18 cellular contexts compared by ENCODE assay signal in genomic region chr7:47506716-47507354, GRCh38.
DNase-seq lines count a peak whose midpoint lies in the region; ATAC-seq and TF ChIP-seq lines count a peak whose summit lies in the region.
"Had no signal": no experiment of that assay in that cellular context is flagged by ENCODE, and none has a peak within 500 bp of the region (broad histone marks: within the 10 kb centered on the region; RNA-seq: fewer than 3 reads in every experiment).

No MANE protein-coding gene starts in this region.

- peaks cover 78% of the 10 kb centered on the region for H3K79me2 ChIP-seq in smooth muscle cell (ENCODE audit: low read depth)

- H4K91ac ChIP-seq in IMR-90 (ENCODE audit: insufficient read depth, low read depth, low read length) (peak overlapping the region; percentile 52), mesenchymal stem cell (ENCODE audit: low read length) (peak overlapping the region; percentile 70)

- H2BK120ac ChIP-seq in IMR-90 (ENCODE audit: low read depth, low read length) = peak overlapping the region; percentile 50; the same call in 1 of the 2 replicates
- H2BK120ac ChIP-seq in mesenchymal stem cell (ENCODE audit: low read depth, low read length) = peak overlapping the region; percentile 35

- no peak for TF ChIP-seq POLR2A in IMR-90 (IDR thresholded peaks at IDR 0.05; ENCODE audit: low read depth, low read length)

- H2BK15ac ChIP-seq in IMR-90 (ENCODE audit: low read depth, low read length) = peak overlapping the region; percentile 68; the same call in 1 of the 3 replicates
- no peak overlapping the region for H2BK15ac ChIP-seq in mesenchymal stem cell (ENCODE audit: low read depth, poor library complexity, severe bottlenecking)

- peak overlapping the region; percentile 37; the same call in 1 of the 2 replicates for H4K5ac ChIP-seq in IMR-90 (ENCODE audit: low read depth, low read length)

- POLR2A ChIA-PET in IMR-90 (lab: Charles Lee; ENCODE audit: unreplicated experiment) = no interaction called here
- POLR2A ChIA-PET in naive thymus-derived CD4-positive, alpha-beta T cell (lab: Charles Lee) = no interaction called here

- H3K9ac ChIP-seq in IMR-90 (ENCODE audit: low read depth, low read length) (no peak overlapping the region), mesenchymal stem cell (ENCODE audit: low read length) (no peak overlapping the region), smooth muscle cell (ENCODE audit: low read depth) (peak overlapping the region; percentile 52)
- H3K9ac ChIP-seq: BLaER1 had no signal

- no peak overlapping the region for H3K27ac Mint-ChIP-seq in naive thymus-derived CD4-positive, alpha-beta T cell
- H3K27ac Mint-ChIP-seq: HFFc6; natural killer cell treated with Interleukin-12 subunit alpha and Interleukin-12 subunit beta and Interleukin-15 and Interleukin-18, amount 100 ng/mL, for 72 hours had no signal

- H2BK5ac ChIP-seq in IMR-90 (ENCODE audit: low read depth, low read length, poor library complexity, severe bottlenecking) (no peak overlapping the region), mesenchymal stem cell (ENCODE audit: low read depth, low read length, poor library complexity, severe bottlenecking) (no peak overlapping the region)

- H3K4me3 Mint-ChIP-seq in naive thymus-derived CD4-positive, alpha-beta T cell = no peak overlapping the region
- H3K4me3 Mint-ChIP-seq: HFFc6; natural killer cell treated with Interleukin-12 subunit alpha and Interleukin-12 subunit beta and Interleukin-15 and Interleukin-18, amount 100 ng/mL, for 72 hours had no signal

- DNase-seq in IMR-90 = peak; percentile 59
- peak; percentile 76 for DNase-seq in astrocyte of the spinal cord (ENCODE audit: low read depth, low spot score)
- DNase-seq in mesenchymal stem cell = no peak
- DNase-seq in smooth muscle cell (lab: John Stamatoyannopoulos, UW; ENCODE audit: unreplicated experiment) = no peak
- no peak for DNase-seq in naive thymus-derived CD4-positive, alpha-beta T cell
- DNase-seq in NCI-H446 treated with DMSO at 0.1 percent for 48 hours (lab: John Stamatoyannopoulos, UW) = no peak
- DNase-seq: activated naive CD4-positive, alpha-beta T cell; cerebellar nuclear complex; HFFc6; left colon; NCI-H1436; NCI-H524 had no signal

- no peaks in the 10 kb centered on the region for H3K9me3 Mint-ChIP-seq in naive thymus-derived CD4-positive, alpha-beta T cell
- H3K9me3 Mint-ChIP-seq: HFFc6; natural killer cell treated with Interleukin-12 subunit alpha and Interleukin-12 subunit beta and Interleukin-15 and Interleukin-18, amount 100 ng/mL, for 72 hours had no signal

- H3K18ac ChIP-seq in IMR-90 (ENCODE audit: low read depth, low read length) (peak overlapping the region; percentile 63), mesenchymal stem cell (ENCODE audit: low read depth in 1 of 2, low read length in 2 of 2) (peak overlapping the region; percentile 46 to 76)

- H3K79me1 ChIP-seq in IMR-90 (ENCODE audit: low read depth in 1 of 2, low read length in 2 of 2) (peaks cover 54 to 98% of the 10 kb centered on the region in 2 experiments), mesenchymal stem cell (replicated peaks; ENCODE audit: low read length, poor library complexity, severe bottlenecking) (peaks cover 57% of the 10 kb centered on the region)

- 100% methylated on average over 4 of the region's 10 CpGs; no CpG with 5 or more reads in 1 of the 2 experiments for WGBS in IMR-90 (ENCODE audit: extremely low coverage in 2 of 2, insufficient read length in 1 of 2), 2 experiments
- WGBS in mesenchymal stem cell = 86% methylated on average over 9 of the region's 10 CpGs
- WGBS in smooth muscle cell (ENCODE audit: low lambda C conversion rate) = 69% methylated on average over 10 of the region's 10 CpGs

- H4K8ac ChIP-seq in IMR-90 (ENCODE audit: low read depth in 2 of 2, low read length in 2 of 2) (peak overlapping the region in 1 of 2 experiments; percentile 28; a peak in 1 of 4 replicates), mesenchymal stem cell (ENCODE audit: low read length) (peak overlapping the region; percentile 62)

- H2AK5ac ChIP-seq in IMR-90 (ENCODE audit: low read depth, low read length) = peak overlapping the region; percentile 37; the same call in 1 of the 2 replicates
- H2AK5ac ChIP-seq in mesenchymal stem cell (ENCODE audit: low read length, severe bottlenecking) = peak overlapping the region; percentile 82

- no peak for TF ChIP-seq CTCF in IMR-90 (conservative IDR thresholded peaks at IDR 0.05; ENCODE audit: low read depth, low read length)
- TF ChIP-seq CTCF in astrocyte of the spinal cord (IDR thresholded peaks at IDR 0.05; ENCODE audit: low read depth, low read length) = no peak
- TF ChIP-seq CTCF in smooth muscle cell (IDR thresholded peaks at IDR 0.05; ENCODE audit: borderline replicate concordance, insufficient read depth, poor library complexity, severe bottlenecking) = no peak

- H3K36me3 ChIP-seq in IMR-90 (ENCODE audit: control insufficient read depth, insufficient read depth, low read length) (peaks cover 37% of the 10 kb centered on the region), mesenchymal stem cell (ENCODE audit: control insufficient read depth in 1 of 2, insufficient read depth in 2 of 2, low read depth in 1 of 2, low read length in 2 of 2) (peaks cover 0 to 56% of the 10 kb centered on the region in 2 experiments), smooth muscle cell (ENCODE audit: low read depth) (no peaks in the 10 kb centered on the region)
- no peaks in the 10 kb centered on the region for H3K36me3 ChIP-seq in naive thymus-derived CD4-positive, alpha-beta T cell (ENCODE audit: control insufficient read depth in 2 of 3, insufficient read depth in 3 of 3, low read length in 3 of 3)

- H3K27ac ChIP-seq in IMR-90 (ENCODE audit: insufficient read depth, low read length) (no peak overlapping the region), mesenchymal stem cell (ENCODE audit: low read length, poor library complexity, severe bottlenecking) (peak overlapping the region; percentile 16), smooth muscle cell (ENCODE audit: low read depth) (peak overlapping the region; percentile 84)
- no peak overlapping the region for H3K27ac ChIP-seq in naive thymus-derived CD4-positive, alpha-beta T cell (ENCODE audit: low read depth, low read length)
- H3K27ac ChIP-seq: BLaER1, epithelial cell of prostate had no signal

- no TSS peak for BruUV-seq in IMR-90 (replicated peaks; lab: Mats Ljungman, UMichigan)

- H3K56ac ChIP-seq in IMR-90 (ENCODE audit: extremely low read depth, insufficient read depth, low read length) = no peak overlapping the region; the same call in 1 of the 2 replicates

- in situ Hi-C loops in IMR-90 (cut with MboI; ENCODE audit: low sequenced_read_pairs) = no loop called here
- in situ Hi-C loops in astrocyte of the spinal cord (cut with HindIII; ENCODE audit: low sequenced_read_pairs) = no loop called here

- no peak overlapping the region for H3K4me3 ChIP-seq in IMR-90 (ENCODE audit: insufficient read depth, low read depth, low read length)
- no peak overlapping the region for H3K4me3 ChIP-seq in astrocyte of the spinal cord (ENCODE audit: low read depth, low read length)
- H3K4me3 ChIP-seq in mesenchymal stem cell (ENCODE audit: insufficient read depth in 1 of 2, low read depth in 1 of 2, low read length in 2 of 2) = no peak overlapping the region
- H3K4me3 ChIP-seq in smooth muscle cell = no peak overlapping the region
- H3K4me3 ChIP-seq in naive thymus-derived CD4-positive, alpha-beta T cell (ENCODE audit: low read length) = no peak overlapping the region
- H3K4me3 ChIP-seq: BLaER1, heart left ventricle had no signal

- no peaks in the 10 kb centered on the region for H3K9me3 ChIP-seq in IMR-90 (ENCODE audit: control insufficient read depth, insufficient read depth, low read length)
- no peaks in the 10 kb centered on the region for H3K9me3 ChIP-seq in mesenchymal stem cell (ENCODE audit: control insufficient read depth, low read length)
- no peaks in the 10 kb centered on the region for H3K9me3 ChIP-seq in smooth muscle cell (replicated peaks; ENCODE audit: low read depth)
- H3K9me3 ChIP-seq in naive thymus-derived CD4-positive, alpha-beta T cell (ENCODE audit: control insufficient read depth in 2 of 3, low read length in 3 of 3) = no peaks in the 10 kb centered on the region

- intact Hi-C loops in IMR-90 (cut with micrococcal nuclease) = no loop called here
- intact Hi-C loops in naive thymus-derived CD4-positive, alpha-beta T cell (cut with micrococcal nuclease) = no loop called here

- H3K14ac ChIP-seq in IMR-90 (replicated peaks; ENCODE audit: low read depth, low read length) (peak overlapping the region; percentile 54; the same call in 1 of the 2 replicates), mesenchymal stem cell (ENCODE audit: low read length in 2 of 2) (no peak overlapping the region)

- peaks cover 69% of the 10 kb centered on the region for H3K9me1 ChIP-seq in IMR-90 (ENCODE audit: insufficient read depth, low read length)

- H2AFZ ChIP-seq in IMR-90 (replicated peaks; ENCODE audit: low read length, poor library complexity) (no peak overlapping the region), mesenchymal stem cell (ENCODE audit: low read depth, low read length) (no peak overlapping the region), smooth muscle cell (ENCODE audit: low read depth) (no peak overlapping the region)

- H3K4me1 ChIP-seq in IMR-90 (ENCODE audit: control insufficient read depth, insufficient read depth, low read length) (peaks cover 43% of the 10 kb centered on the region), mesenchymal stem cell (ENCODE audit: control insufficient read depth, insufficient read depth, low read depth, low read length) (peaks cover 39% of the 10 kb centered on the region), smooth muscle cell (ENCODE audit: low read depth) (peaks cover 51% of the 10 kb centered on the region)
- H3K4me1 ChIP-seq in naive thymus-derived CD4-positive, alpha-beta T cell (ENCODE audit: control insufficient read depth in 2 of 2, insufficient read depth in 2 of 2, low read length in 2 of 2) = no peaks in the 10 kb centered on the region

- H2AK9ac ChIP-seq in IMR-90 (replicated peaks; ENCODE audit: low read depth, low read length, poor library complexity) = peak overlapping the region; percentile 2

- ATAC-seq in IMR-90 (ENCODE audit: low read depth) = no peak
- no peak for ATAC-seq in naive thymus-derived CD4-positive, alpha-beta T cell
- no peak for ATAC-seq in GM21390 (IDR thresholded peaks at IDR 0.05; ENCODE audit: unreplicated experiment)
- no peak for ATAC-seq in GM19351 (IDR thresholded peaks at IDR 0.05; ENCODE audit: unreplicated experiment)
- ATAC-seq: left colon; natural killer cell treated with Interleukin-12 subunit alpha and Interleukin-12 subunit beta and Interleukin-15 and Interleukin-18, amount 100 ng/mL, for 72 hours had no signal

- H3K23ac ChIP-seq in IMR-90 (ENCODE audit: low read depth, low read length) = peak overlapping the region; percentile 74; the same call in 1 of the 2 replicates
- peak overlapping the region in 1 of 2 experiments; percentile 9 for H3K23ac ChIP-seq in mesenchymal stem cell (ENCODE audit: low read length in 2 of 2)

- H4K20me1 ChIP-seq in IMR-90 (ENCODE audit: insufficient read depth, low read length) = peaks cover 33% of the 10 kb centered on the region
- H4K20me1 ChIP-seq in smooth muscle cell (ENCODE audit: low read depth) = no peaks in the 10 kb centered on the region

- H2BK12ac ChIP-seq in mesenchymal stem cell (ENCODE audit: low read length in 2 of 2) = peak overlapping the region in 1 of 2 experiments; percentile 22

- H2BK20ac ChIP-seq in IMR-90 (ENCODE audit: low read depth, low read length) = no peak overlapping the region; the same call in 1 of the 2 replicates

- TF ChIP-seq RAD21 in IMR-90 (IDR thresholded peaks at IDR 0.05; ENCODE audit: low read length) = no peak

- H3K27me3 ChIP-seq in IMR-90 (ENCODE audit: control insufficient read depth, insufficient read depth, low read length) (no peaks in the 10 kb centered on the region), mesenchymal stem cell (ENCODE audit: control insufficient read depth in 1 of 2, insufficient read depth in 1 of 2, low read length in 2 of 2) (peaks cover 0 to 6% of the 10 kb centered on the region in 2 experiments), smooth muscle cell (ENCODE audit: low read depth) (no peaks in the 10 kb centered on the region)
- no peaks in the 10 kb centered on the region for H3K27me3 ChIP-seq in naive thymus-derived CD4-positive, alpha-beta T cell (ENCODE audit: control insufficient read depth in 2 of 2, insufficient read depth in 2 of 2, low read length in 2 of 2)
- H3K27me3 ChIP-seq: BLaER1, heart left ventricle had no signal

- H3K4me2 ChIP-seq in IMR-90 (ENCODE audit: low read depth, low read length) (no peak overlapping the region), mesenchymal stem cell (ENCODE audit: low read length, poor library complexity, severe bottlenecking) (no peak overlapping the region), smooth muscle cell (peak overlapping the region; percentile 64)
- H3K4me2 ChIP-seq: BLaER1 had no signal

- CTCF ChIA-PET in IMR-90 (lab: Yijun Ruan, JAX) = no interaction called here
- CTCF ChIA-PET in naive thymus-derived CD4-positive, alpha-beta T cell (lab: Charles Lee) = interaction anchor here (0.7 kb wide), 1 partner anchor 10 kb away, joined by 4 read pairs; no protein-coding TSS in a partner anchor

- H3K36me3 Mint-ChIP-seq in naive thymus-derived CD4-positive, alpha-beta T cell = no peaks in the 10 kb centered on the region
- H3K36me3 Mint-ChIP-seq: natural killer cell treated with Interleukin-12 subunit alpha and Interleukin-12 subunit beta and Interleukin-15 and Interleukin-18, amount 100 ng/mL, for 72 hours had no signal

- H3K27me3 Mint-ChIP-seq in naive thymus-derived CD4-positive, alpha-beta T cell = no peaks in the 10 kb centered on the region

- dilution Hi-C loops in IMR-90 (cut with HindIII; ENCODE audit: low sequenced_read_pairs, unreplicated experiment) = no loop called here

- peaks cover 26% of the 10 kb centered on the region for H3F3A ChIP-seq in smooth muscle cell (ENCODE audit: low read depth)

- no peaks in the 10 kb centered on the region for H3K4me1 Mint-ChIP-seq in naive thymus-derived CD4-positive, alpha-beta T cell

- peak overlapping the region; percentile 79 for H3K4ac ChIP-seq in IMR-90 (ENCODE audit: low read depth, low read length)
- H3K4ac ChIP-seq in mesenchymal stem cell (ENCODE audit: low read depth in 1 of 2, low read length in 2 of 2) = peak overlapping the region; percentile 35 to 68

Comparison
In these comparisons a context has a peak if more than half of its experiments do, and no peak if none do; other contexts are left out.
1. DNase-seq: peak in IMR-90 (single experiment) and astrocyte of the spinal cord (single experiment); none in mesenchymal stem cell (single experiment), smooth muscle cell (single experiment), naive thymus-derived CD4-positive, alpha-beta T cell (0 of 9) and NCI-H446 treated with DMSO at 0.1 percent for 48 hours (single experiment).
2. H3K27ac ChIP-seq: peak in mesenchymal stem cell (single experiment) and smooth muscle cell (single experiment); none in IMR-90 (single experiment) and naive thymus-derived CD4-positive, alpha-beta T cell (single experiment).